17 cellular contexts compared by ENCODE assay signal in genomic region chr17:50731575-50732460, GRCh38. TPM values are rescaled to one million over a fixed set of nuclear protein-coding genes. Genes with fewer than 3 reads are reported as not detected.
DNase-seq lines count a peak whose midpoint lies in the region; ATAC-seq, FAIRE-seq and TF ChIP-seq lines count a peak whose summit lies in the region.
"Had no signal": no experiment of that assay in that cellular context is flagged by ENCODE, and none has a peak within 500 bp of the region (broad histone marks: within the 10 kb centered on the region; RNA-seq: fewer than 3 reads in every experiment).

No MANE protein-coding gene starts in this region.

- H2AFZ ChIP-seq in SK-N-SH (ENCODE audit: low read depth): no peak overlapping the region

- H3K4me3 Mint-ChIP-seq in activated CD4-positive, alpha-beta T cell treated with anti-CD3 and anti-CD28 coated beads for 36 hours: no peak overlapping the region
- no peak overlapping the region for H3K4me3 Mint-ChIP-seq in chondrocyte (ENCODE audit: unreplicated experiment)

- no peaks in the 10 kb centered on the region for H3K9me3 Mint-ChIP-seq in activated CD4-positive, alpha-beta T cell treated with anti-CD3 and anti-CD28 coated beads for 36 hours (ENCODE audit: low read depth)
- no peaks in the 10 kb centered on the region for H3K9me3 Mint-ChIP-seq in chondrocyte (ENCODE audit: low read depth)

- H3K27ac ChIP-seq in SK-N-SH (ENCODE audit: low read depth in 2 of 2, low read length in 1 of 2) (peak overlapping the region in 1 of 2 experiments; percentile 5; a peak in 2 of 4 replicates), pancreas (no peak overlapping the region)
- H3K27ac ChIP-seq: thyroid gland had no signal

- no peak for ATAC-seq in activated CD4-positive, alpha-beta T cell treated with anti-CD3 and anti-CD28 coated beads for 36 hours
- ATAC-seq in pancreas (peak in 3 of 4 donors; percentile 33 to 47 (median 38)), GM21360 (IDR thresholded peaks at IDR 0.05; ENCODE audit: unreplicated experiment) (no peak), HG03520 (IDR thresholded peaks at IDR 0.05; ENCODE audit: unreplicated experiment) (no peak)

- H3K4me1 ChIP-seq in SK-N-SH (ENCODE audit: control insufficient read depth in 1 of 2, insufficient read depth in 2 of 2, low read depth in 1 of 2, low read length in 1 of 2) (peaks cover 7 to 16% of the 10 kb centered on the region in 2 experiments; a peak in 2 of 4 replicates), pancreas (peaks cover 15 to 39% (median 15%) of the 10 kb centered on the region in 3 donors)

- peak overlapping the region; percentile 52 for H3K27ac Mint-ChIP-seq in activated CD4-positive, alpha-beta T cell treated with anti-CD3 and anti-CD28 coated beads for 36 hours
- peak overlapping the region; percentile 78 for H3K27ac Mint-ChIP-seq in chondrocyte (ENCODE audit: unreplicated experiment)

- peaks cover 99% of the 10 kb centered on the region for H4K20me1 ChIP-seq in SK-N-SH (ENCODE audit: insufficient read depth)

- H3K27me3 ChIP-seq in SK-N-SH (ENCODE audit: insufficient read depth) (no peaks in the 10 kb centered on the region), pancreas (no peaks in the 10 kb centered on the region)
- H3K27me3 ChIP-seq: thyroid gland had no signal

- H3K4me3 ChIP-seq in SK-N-SH (ENCODE audit: low read depth in 2 of 2, low read length in 1 of 2): no peak overlapping the region
- H3K4me3 ChIP-seq in pancreas: no peak overlapping the region
- H3K4me3 ChIP-seq: thyroid gland had no signal

- POLR2A ChIA-PET in activated CD4-positive, alpha-beta T cell treated with anti-CD3 and anti-CD28 coated beads for 36 hours (lab: Charles Lee): no interaction called here
- POLR2A ChIA-PET in SK-N-SH (lab: Yijun Ruan, JAX): interaction anchor here (1.0 kb wide), 1 partner anchor 12 kb away, joined by 5 read pairs; the partner anchor contains the start of gene LUC7L3

- intact Hi-C loops in activated CD4-positive, alpha-beta T cell treated with anti-CD3 and anti-CD28 coated beads for 36 hours (cut with DNase I, micrococcal nuclease): no loop called here
- intact Hi-C loops in pancreas (cut with DNase I): no loop called here

- H3F3A ChIP-seq in SK-N-SH (replicated peaks; ENCODE audit: insufficient read depth): peaks cover 17% of the 10 kb centered on the region

- no peak for DNase-seq in activated CD4-positive, alpha-beta T cell treated with anti-CD3 and anti-CD28 coated beads for 36 hours
- no peak for DNase-seq in activated CD4-positive, alpha-beta T cell treated with anti-CD3 and anti-CD28 coated beads for 48 hours
- DNase-seq in SK-N-SH: peak; percentile 64
- no peak for DNase-seq in chondrocyte (ENCODE audit: low spot score)
- DNase-seq in pancreas: no peak
- no peak for DNase-seq in T1000 (lab: John Stamatoyannopoulos, UW)
- DNase-seq: DMS 273 treated with DMSO at 0.1 percent for 48 hours, mammary epithelial cell, NCI-H1436, thyroid gland had no signal

- TF ChIP-seq RAD21 in SK-N-SH (IDR thresholded peaks at IDR 0.05; ENCODE audit: low read length): no peak

- peaks cover 63% of the 10 kb centered on the region for H3K4me1 Mint-ChIP-seq in activated CD4-positive, alpha-beta T cell treated with anti-CD3 and anti-CD28 coated beads for 36 hours
- peaks cover 49% of the 10 kb centered on the region for H3K4me1 Mint-ChIP-seq in chondrocyte (ENCODE audit: low read depth)

- WGBS in SK-N-SH (ENCODE audit: low lambda C conversion rate): 78% methylated on average over 7 of the region's 7 CpGs
- WGBS in pancreas, 2 donors: 62 to 66% methylated on average over 7 of the region's 7 CpGs

- TF ChIP-seq CTCF in SK-N-SH (IDR thresholded peaks at IDR 0.05) (no peak), chondrocyte (IDR thresholded peaks at IDR 0.05) (no peak), pancreas (IDR thresholded peaks at IDR 0.05) (no peak)

- TF ChIP-seq EP300 in SK-N-SH (IDR thresholded peaks at IDR 0.05; ENCODE audit: borderline replicate concordance in 1 of 2, low read depth in 1 of 2, low read length in 1 of 2): no peak

- peaks cover 22% of the 10 kb centered on the region for H3K36me3 Mint-ChIP-seq in activated CD4-positive, alpha-beta T cell treated with anti-CD3 and anti-CD28 coated beads for 36 hours (ENCODE audit: low read depth)
- no peaks in the 10 kb centered on the region for H3K36me3 Mint-ChIP-seq in chondrocyte (ENCODE audit: low read depth)

- CTCF ChIA-PET in activated CD4-positive, alpha-beta T cell treated with anti-CD3 and anti-CD28 coated beads for 36 hours (lab: Charles Lee): interaction anchor here (1.0 to 1.3 kb wide), 2 partner anchors 13 to 45 kb away, joined by 3 read pairs; no protein-coding TSS in a partner anchor
- CTCF ChIA-PET in SK-N-SH (lab: Yijun Ruan, JAX): interaction anchor here (0.9 to 1.1 kb wide), 3 partner anchors 9 to 51 kb away, joined by 3 to 5 read pairs (median 3); partner anchors contain the start of gene LUC7L3

- H3K27me3 Mint-ChIP-seq in activated CD4-positive, alpha-beta T cell treated with anti-CD3 and anti-CD28 coated beads for 36 hours: no peaks in the 10 kb centered on the region
- H3K27me3 Mint-ChIP-seq in chondrocyte (ENCODE audit: low read depth): no peaks in the 10 kb centered on the region

- H3K9ac ChIP-seq in SK-N-SH: no peak overlapping the region

- no peaks in the 10 kb centered on the region for H3K9me2 ChIP-seq in SK-N-SH

- H3K4me2 ChIP-seq in SK-N-SH: no peak overlapping the region

- H3K36me3 ChIP-seq in SK-N-SH (replicated peaks in 1 of 2; ENCODE audit: control insufficient read depth in 1 of 2, insufficient read depth in 2 of 2, low read length in 1 of 2) (peaks cover 4 to 7% of the 10 kb centered on the region in 2 experiments), pancreas (no peaks in the 10 kb centered on the region)
- H3K36me3 ChIP-seq: thyroid gland had no signal

- peaks cover 100% of the 10 kb centered on the region for H3K79me2 ChIP-seq in SK-N-SH (ENCODE audit: insufficient read depth)

- H3K9me3 ChIP-seq in SK-N-SH (no peaks in the 10 kb centered on the region), pancreas (no peaks in the 10 kb centered on the region)
- H3K9me3 ChIP-seq: thyroid gland had no signal

- FAIRE-seq in pancreas (lab: Jason Lieb, UNC): no peak
- FAIRE-seq: endometrium, H54 had no signal

TF ChIP-seq in SK-N-SH, 30 proteins besides CTCF, POLR2A, EP300 and RAD21:
- TF ChIP-seq SMC3 (IDR thresholded peaks at IDR 0.05; ENCODE audit: low read depth, low read length) (no peak), USF1 (IDR thresholded peaks at IDR 0.05; ENCODE audit: borderline replicate concordance, low read depth) (peak; percentile 18; the same call in 1 of the 2 replicates), MXI1 (IDR thresholded peaks at IDR 0.05; ENCODE audit: low read depth, low read length) (peak; percentile 76), RCOR1 (IDR thresholded peaks at IDR 0.05; ENCODE audit: low read length) (no peak), EZH2phosphoT487 (IDR thresholded peaks at IDR 0.05; ENCODE audit: borderline replicate concordance, low read depth) (no peak)

RNA-seq across cellular contexts. Expression of gene LUC7L3, which starts 12.4 kb away (rescaled TPM):
- total RNA-seq in activated CD4-positive, alpha-beta T cell treated with anti-CD3 and anti-CD28 coated beads for 36 hours: 100 to 1,000 TPM; 112 to 120 TPM
- polyA plus RNA-seq in SK-N-SH (2012; rRNA removed): 154 and 164 TPM in 2 replicates
- polyA plus RNA-seq in SK-N-SH (2012; cell fraction: cytosol; rRNA removed): 52.9 and 60.7 TPM in 2 replicates
- 1,155 and 1,243 TPM in 2 replicates for polyA plus RNA-seq in SK-N-SH (2012; cell fraction: nucleus; rRNA removed)
- total RNA-seq in chondrocyte: 71.5 to 99.0 TPM (median 73.9 TPM) in 3 replicates
- 10 to 100 TPM; 42.7 to 88.1 (median 59.3) TPM for total RNA-seq in pancreas
- 100 to 1,000 TPM in 1 of 2 donors, 10 to 100 TPM in 1; 87.4 to 210 TPM for polyA plus RNA-seq in pancreas

RNA-seq across cellular contexts. Expression of gene ANKRD40, which starts 24.1 kb away (rescaled TPM):
- total RNA-seq in activated CD4-positive, alpha-beta T cell treated with anti-CD3 and anti-CD28 coated beads for 36 hours: 10 to 100 TPM; 28.0 to 29.8 TPM
- polyA plus RNA-seq in SK-N-SH (2012; rRNA removed) (33.6 and 46.3 TPM in 2 replicates), pancreas (10 to 100 TPM; 10.3 to 10.9 TPM)
- polyA plus RNA-seq in SK-N-SH (2012; cell fraction: cytosol; rRNA removed): 43.8 and 47.2 TPM in 2 replicates
- polyA plus RNA-seq in SK-N-SH (2012; cell fraction: nucleus; rRNA removed): 20.8 and 38.1 TPM in 2 replicates
- total RNA-seq in chondrocyte (34.6 to 39.4 TPM (median 36.1 TPM) in 3 replicates), pancreas (10 to 100 TPM; 15.1 to 23.5 (median 17.3) TPM)

RNA-seq across cellular contexts. Expression of gene ANKRD40CL, which starts 35.5 kb away (rescaled TPM):
- not detected for total RNA-seq in activated CD4-positive, alpha-beta T cell treated with anti-CD3 and anti-CD28 coated beads for 36 hours
- polyA plus RNA-seq in SK-N-SH (2012; rRNA removed) (not detected in 2 replicates), pancreas (under 1 TPM in 1 of 2 donors, not detected in 1; 0.19 TPM)
- polyA plus RNA-seq in SK-N-SH (2012; cell fraction: cytosol; rRNA removed): not detected in 2 replicates
- not detected in 2 replicates for polyA plus RNA-seq in SK-N-SH (2012; cell fraction: nucleus; rRNA removed)
- total RNA-seq in chondrocyte (not detected in 3 replicates), pancreas (under 1 TPM in 2 of 6 donors, not detected in 4; 0.16 to 0.46 TPM)
- total RNA-seq: A172; activated CD8-positive, alpha-beta memory T cell treated with anti-CD3 and anti-CD28 coated beads for 36 hours; mammary epithelial cell; renal cortical epithelial cell; thyroid gland had no signal
- polyA plus RNA-seq: mammary epithelial cell had no signal

Comparison
In these comparisons a context has a peak if more than half of its experiments do, and no peak if none do; other contexts are left out.
1. ATAC-seq: peak in pancreas (3 of 4); none in activated CD4-positive, alpha-beta T cell treated with anti-CD3 and anti-CD28 coated beads for 36 hours (single experiment), GM21360 (single experiment) and HG03520 (single experiment).